8 cellular contexts compared by ENCODE assay signal in the genomic region with DNA sequence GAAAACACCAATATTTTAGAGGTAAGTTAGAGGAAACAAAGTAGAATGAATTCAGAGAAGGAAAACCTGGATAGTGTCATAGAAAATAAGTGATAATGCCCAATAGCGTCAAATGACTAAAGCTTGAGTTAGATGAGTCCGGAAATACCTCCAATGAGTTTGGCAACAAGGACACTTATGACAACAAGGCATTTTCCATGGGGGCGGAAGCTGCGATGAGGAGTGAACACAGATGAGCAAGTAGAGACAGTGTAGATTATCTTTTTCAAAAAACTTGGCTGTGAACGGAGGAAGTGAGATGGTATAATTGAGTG. TPM values are rescaled to one million over a fixed set of nuclear protein-coding genes. Genes with fewer than 3 reads are reported as not detected.
A peak's percentile ranks its signal among the peaks of the same experiment; 100 is the strongest.
DNase-seq lines count a peak whose midpoint lies in the region; ATAC-seq and TF ChIP-seq lines count a peak whose summit lies in the region.

No MANE protein-coding gene starts in this region.

- H3K4me3 ChIP-seq in esophagus squamous epithelium, result peak overlapping the region; percentile 89 to 98 (median 90)
- peak overlapping the region; percentile 87 for H3K4me3 ChIP-seq in retinal pigment epithelial cell (ENCODE audit: low read length)

- H3K4me1 ChIP-seq in esophagus squamous epithelium, result peaks cover 4 to 43% (median 7%) of the 10 kb centered on the region in 3 donors

- no peak for TF ChIP-seq POLR2A in esophagus squamous epithelium (IDR thresholded peaks at IDR 0.05)

- no peaks in the 10 kb centered on the region for H3K36me3 ChIP-seq in esophagus squamous epithelium

- no peaks in the 10 kb centered on the region for H3K27me3 ChIP-seq in esophagus squamous epithelium

- intact Hi-C loops in esophagus squamous epithelium (cut with DNase I), result no loop called here

- TF ChIP-seq CTCF in esophagus squamous epithelium (IDR thresholded peaks at IDR 0.05), result no peak
- no peak for TF ChIP-seq CTCF in retinal pigment epithelial cell (conservative IDR thresholded peaks at IDR 0.05; ENCODE audit: low read depth, low read length)

- DNase-seq in RPMI7951 (ENCODE audit: low read depth) (peak; percentile 56), esophagus squamous epithelium (lab: John Stamatoyannopoulos, UW) (no peak), retinal pigment epithelial cell (ENCODE audit: low read depth) (no peak), T-helper 9 cell (no peak), HuH-7 (ENCODE audit: low spot score) (no peak), NK-92 (lab: John Stamatoyannopoulos, UW; ENCODE audit: unreplicated experiment) (no peak)

- peak; percentile 1 for ATAC-seq in GM19035 (IDR thresholded peaks at IDR 0.05; ENCODE audit: unreplicated experiment)
- ATAC-seq in HG03354 (IDR thresholded peaks at IDR 0.05; ENCODE audit: poor library complexity, severe bottlenecking, unreplicated experiment), result no peak

- 42 to 54% methylated on average over 5 of the region's 5 CpGs for WGBS in esophagus squamous epithelium, 2 donors

- H3K9me3 ChIP-seq in esophagus squamous epithelium, result no peaks in the 10 kb centered on the region

- peak overlapping the region; percentile 94 to 97 (median 96) for H3K27ac ChIP-seq in esophagus squamous epithelium

RNA-seq across cellular contexts. Expression of gene R3HCC1L, which starts 0.4 kb away (rescaled TPM):
- total RNA-seq in RPMI7951 (2014; rRNA removed; shearing (Covaris generic)), result 12.5 and 12.6 TPM in 2 replicates
- 10 to 100 TPM in 2 of 4 donors, 1 to 10 TPM in 2; 5.5 to 12.5 (median 10.1) TPM for total RNA-seq in esophagus squamous epithelium
